Comparison of ENCODE assay signal across 9 cellular contexts in genomic region chr21:33936221-33937038, GRCh38. TPM values are rescaled to one million over a fixed set of nuclear protein-coding genes. Genes with fewer than 3 reads are reported as not detected.
DNase-seq lines count a peak whose midpoint lies in the region.
"Had no signal": no experiment of that assay in that cellular context is flagged by ENCODE, and none has a peak within 500 bp of the region (broad histone marks: within the 10 kb centered on the region; RNA-seq: fewer than 3 reads in every experiment).

No MANE protein-coding gene starts in this region.

- H3K4me1 Mint-ChIP-seq in activated naive CD4-positive, alpha-beta T cell treated with anti-CD3 and anti-CD28 coated beads, Interleukin-2, amount 10 ng/mL, durations not matched to agents 7 days and 5 days, result peaks cover 88% of the 10 kb centered on the region

- no peak overlapping the region for H2BK5ac ChIP-seq in mesendoderm (ENCODE audit: low read length)

- H3K4me2 ChIP-seq in BLaER1 (peak overlapping the region; percentile 61), mesendoderm (ENCODE audit: low read length) (no peak overlapping the region)

- no CpG with 5 or more reads among the region's 5 CpGs for WGBS in mesendoderm (ENCODE audit: extremely low coverage, insufficient coverage, low lambda C conversion rate)

- H3K79me2 ChIP-seq in mesendoderm (ENCODE audit: control insufficient read depth, insufficient read depth, low read length), result no peaks in the 10 kb centered on the region

- peaks cover 65% of the 10 kb centered on the region for H3K36me3 Mint-ChIP-seq in activated naive CD4-positive, alpha-beta T cell treated with anti-CD3 and anti-CD28 coated beads, Interleukin-2, amount 10 ng/mL, durations not matched to agents 7 days and 5 days

- no peaks in the 10 kb centered on the region for H4K20me1 ChIP-seq in BLaER1

- no peak overlapping the region for H2AK5ac ChIP-seq in mesendoderm (ENCODE audit: low read length)

- H3K9me3 ChIP-seq in BLaER1, result no peaks in the 10 kb centered on the region

- peaks cover 45% of the 10 kb centered on the region for H3K4me1 ChIP-seq in BLaER1
- peaks cover 2% of the 10 kb centered on the region for H3K4me1 ChIP-seq in mesendoderm (ENCODE audit: control insufficient read depth, low read depth, low read length)

- H3K4ac ChIP-seq in mesendoderm (ENCODE audit: low read depth, low read length), result no peak overlapping the region

- peak overlapping the region; percentile 47 for H3K4me3 Mint-ChIP-seq in activated naive CD4-positive, alpha-beta T cell treated with anti-CD3 and anti-CD28 coated beads, Interleukin-2, amount 10 ng/mL, durations not matched to agents 7 days and 5 days

- H3K27ac ChIP-seq in BLaER1 (peak overlapping the region; percentile 12), mesendoderm (ENCODE audit: low read depth, low read length) (no peak overlapping the region)

- H3K36me3 ChIP-seq in BLaER1, result no peaks in the 10 kb centered on the region
- H3K36me3 ChIP-seq in mesendoderm (ENCODE audit: control insufficient read depth, insufficient read depth, low read length), result no peaks in the 10 kb centered on the region

- H2BK120ac ChIP-seq in mesendoderm (ENCODE audit: low read depth, low read length), result no peak overlapping the region

- H3K4me3 ChIP-seq in BLaER1 (no peak overlapping the region), mesendoderm (ENCODE audit: low read length) (no peak overlapping the region)

- no peaks in the 10 kb centered on the region for H3K27me3 Mint-ChIP-seq in activated naive CD4-positive, alpha-beta T cell treated with anti-CD3 and anti-CD28 coated beads, Interleukin-2, amount 10 ng/mL, durations not matched to agents 7 days and 5 days

- H3K23ac ChIP-seq in mesendoderm (ENCODE audit: low read length), result no peak overlapping the region

- H3K27ac Mint-ChIP-seq in activated naive CD4-positive, alpha-beta T cell treated with anti-CD3 and anti-CD28 coated beads, Interleukin-2, amount 10 ng/mL, durations not matched to agents 7 days and 5 days, result peak overlapping the region; percentile 97

- DNase-seq in LHCN-M2 (ENCODE audit: low read depth), result peak; percentile 18
- peak; percentile 45 for DNase-seq in activated naive CD4-positive, alpha-beta T cell treated with anti-CD3 and anti-CD28 coated beads, Interleukin-2, amount 10 ng/mL, durations not matched to agents 7 days and 5 days
- peak; percentile 32 for DNase-seq in mesendoderm
- no peak for DNase-seq in superior temporal gyrus (ENCODE audit: extremely low spot score)
- DNase-seq in GM19238 (ENCODE audit: insufficient read length, low spot score), result no peak
- DNase-seq in NCI-H1048 (lab: John Stamatoyannopoulos, UW), result no peak
- DNase-seq in RKO (ENCODE audit: low spot score), result no peak
- DNase-seq: NCI-H1694 treated with DMSO at 0.1 percent for 48 hours had no signal

- CTCF ChIA-PET in activated naive CD4-positive, alpha-beta T cell treated with anti-CD3 and anti-CD28 coated beads, Interleukin-2, amount 10 ng/mL, durations not matched to agents 7 days and 5 days (lab: Charles Lee), result interaction anchor here (0.7 to 3.7 kb wide), 4 partner anchors 12 to 149 kb away, joined by 3 to 25 read pairs (median 6); no protein-coding TSS in a partner anchor

- H3K18ac ChIP-seq in mesendoderm (ENCODE audit: low read length), result no peak overlapping the region

- H3K56ac ChIP-seq in mesendoderm (ENCODE audit: low read length), result no peak overlapping the region

- no peak overlapping the region for H4K5ac ChIP-seq in mesendoderm (ENCODE audit: low read length)

- no peak overlapping the region for H4K8ac ChIP-seq in mesendoderm (ENCODE audit: low read depth, low read length)

- H3K9me3 Mint-ChIP-seq in activated naive CD4-positive, alpha-beta T cell treated with anti-CD3 and anti-CD28 coated beads, Interleukin-2, amount 10 ng/mL, durations not matched to agents 7 days and 5 days, result no peaks in the 10 kb centered on the region

- H3K27me3 ChIP-seq in BLaER1, result no peaks in the 10 kb centered on the region
- H3K27me3 ChIP-seq in mesendoderm (ENCODE audit: insufficient read depth, low read length, poor library complexity), result no peaks in the 10 kb centered on the region

- no peak overlapping the region for H2BK15ac ChIP-seq in mesendoderm (replicated peaks; ENCODE audit: low read depth)

- H3K79me1 ChIP-seq in mesendoderm (ENCODE audit: low read length), result peaks cover 4% of the 10 kb centered on the region

- H3K9ac ChIP-seq in BLaER1 (no peak overlapping the region), mesendoderm (ENCODE audit: low read length) (no peak overlapping the region)

RNA-seq across cellular contexts. Expression of gene ATP5PO, which starts 20.8 kb away (rescaled TPM):
- 167 and 210 TPM in 2 replicates for total RNA-seq in LHCN-M2 (2014; rRNA removed)
- polyA plus RNA-seq in LHCN-M2 (2012), result 244 TPM
- polyA plus RNA-seq in mesendoderm (2013, experiment 1 of 2), result 445 TPM
- polyA plus RNA-seq in mesendoderm (2013, experiment 2 of 2), result 443 TPM

Comparison
In these comparisons a context has a peak if more than half of its experiments do, and no peak if none do; other contexts are left out.
1. DNase-seq: peak in LHCN-M2 (single experiment), activated naive CD4-positive, alpha-beta T cell treated with anti-CD3 and anti-CD28 coated beads, Interleukin-2, amount 10 ng/mL, durations not matched to agents 7 days and 5 days (single experiment) and mesendoderm (single experiment); none in superior temporal gyrus (single experiment), GM19238 (single experiment), NCI-H1048 (single experiment) and RKO (single experiment).